10 cellular contexts compared by ENCODE assay signal in the genomic region with DNA sequence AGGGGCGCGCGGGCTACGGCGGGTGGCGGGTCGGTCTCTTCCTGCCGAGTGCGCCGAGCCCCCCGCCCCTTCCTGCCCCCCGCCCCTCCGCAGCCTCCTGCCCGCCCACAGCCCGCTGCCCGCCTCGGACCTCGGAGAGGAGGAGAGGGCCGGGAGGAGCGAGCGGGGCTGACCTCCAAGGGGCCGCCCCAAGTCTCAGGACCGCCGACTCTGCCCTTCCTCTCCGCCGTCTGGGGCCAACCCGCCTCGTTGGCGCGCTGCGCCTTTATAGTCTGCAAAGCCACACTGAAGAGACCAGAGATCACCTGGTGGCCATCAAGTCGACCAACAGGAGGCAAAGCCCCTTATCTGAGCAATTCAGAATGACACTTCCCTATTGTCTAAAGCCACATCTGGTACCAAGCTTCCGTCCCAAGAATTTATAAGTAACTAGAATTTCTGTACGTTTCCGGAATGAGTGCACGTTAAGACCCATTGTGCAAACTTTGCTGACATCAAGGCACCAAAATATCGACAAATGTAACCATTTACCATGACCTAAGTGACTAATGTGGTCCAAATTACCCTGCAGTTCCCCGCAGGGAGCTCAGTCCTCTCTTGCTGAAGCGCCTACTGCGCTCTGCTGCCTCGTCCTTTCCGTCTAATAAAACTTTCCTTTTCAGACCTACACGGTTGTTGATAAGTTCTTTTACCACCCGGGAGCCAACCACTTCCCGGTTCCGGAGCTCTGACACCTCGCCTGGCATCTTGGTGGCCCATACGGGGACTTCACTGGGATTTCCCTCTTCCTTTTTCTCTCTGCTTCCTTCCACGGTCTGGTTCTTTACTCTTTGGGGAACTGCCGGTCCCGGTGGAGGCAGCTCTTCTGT. TPM values are rescaled to one million over a fixed set of nuclear protein-coding genes. Genes with fewer than 3 reads are reported as not detected.
A peak's percentile ranks its signal among the peaks of the same experiment; 100 is the strongest.
DNase-seq lines count a peak whose midpoint lies in the region; ATAC-seq, FAIRE-seq and TF ChIP-seq lines count a peak whose summit lies in the region.
"Had no signal": no experiment of that assay in that cellular context is flagged by ENCODE, and none has a peak within 500 bp of the region (broad histone marks: within the 10 kb centered on the region; RNA-seq: fewer than 3 reads in every experiment).

Gene CPXM1 (minus strand): TSS at position 38 of the 869 bp plus-strand sequence. CDS start 55 bp downstream, outside the sequence.

- H3K27me3 ChIP-seq in heart left ventricle (peaks cover 27 to 98% (median 80%) of the 10 kb centered on the region in 9 donors), hepatocyte (peaks cover 61% of the 10 kb centered on the region), spleen (replicated peaks in 1 of 7) (peaks cover 0 to 100% (median 51%) of the 10 kb centered on the region in 7 donors)

- TF ChIP-seq POLR2A in heart left ventricle (IDR thresholded peaks at IDR 0.05): no peak
- TF ChIP-seq POLR2A in spleen (IDR thresholded peaks at IDR 0.05): no peak

- TF ChIP-seq CTCF in heart left ventricle (IDR thresholded peaks at IDR 0.05): no peak
- no peak for TF ChIP-seq CTCF in WTC11 (IDR thresholded peaks at IDR 0.05)
- no peak for TF ChIP-seq CTCF in hepatocyte (IDR thresholded peaks at IDR 0.05; ENCODE audit: poor library complexity)
- TF ChIP-seq CTCF in spleen (IDR thresholded peaks at IDR 0.05 in 8 of 11, conservative IDR thresholded peaks at IDR 0.05 in 3 of 11): no peak

- CTCF ChIA-PET in WTC11 (lab: Charles Lee): interaction anchor here (0.6 to 4.5 kb wide), 12 partner anchors 16 to 134 kb away, joined by 3 to 24 read pairs (median 4); partner anchors contain the start of gene TMEM239

- H3K4me1 ChIP-seq in heart left ventricle (peaks cover 0 to 26% (median 0%) of the 10 kb centered on the region in 12 donors), hepatocyte (ENCODE audit: insufficient read depth) (peaks cover 3% of the 10 kb centered on the region), spleen (peaks cover 3 to 33% (median 26%) of the 10 kb centered on the region in 6 donors)

- H3K9me3 Mint-ChIP-seq in WTC11: no peaks in the 10 kb centered on the region

- no peaks in the 10 kb centered on the region for H4K20me1 ChIP-seq in hepatocyte (ENCODE audit: insufficient read depth, poor library complexity, severe bottlenecking)

- WGBS in heart left ventricle, 4 donors: 1 to 3% (median 2%) methylated on average over 23 to 51 of the region's 51 CpGs
- 3% methylated on average over 30 of the region's 51 CpGs for WGBS in hepatocyte (ENCODE audit: low lambda C conversion rate, missing lambda C conversion rate)
- WGBS in spleen, 5 donors: 1 to 6% (median 1%) methylated on average over 28 to 51 of the region's 51 CpGs

- H3K27me3 Mint-ChIP-seq in WTC11 (ENCODE audit: low read depth): peaks cover 58% of the 10 kb centered on the region

- peaks cover 15% of the 10 kb centered on the region for H3K36me3 Mint-ChIP-seq in WTC11

- no peaks in the 10 kb centered on the region for H3K79me2 ChIP-seq in hepatocyte

- H3K4me2 ChIP-seq in hepatocyte: peak within 1 kb of the TSS; percentile 81

- FAIRE-seq in HTR-8/SVneo (lab: Jason Lieb, UNC): peak; percentile 72

- POLR2A ChIA-PET in WTC11 (lab: Charles Lee): no interaction called here

- peaks cover 0 to 5% (median 0%) of the 10 kb centered on the region in 12 donors for H3K9me3 ChIP-seq in heart left ventricle
- H3K9me3 ChIP-seq in hepatocyte (ENCODE audit: low read depth): no peaks in the 10 kb centered on the region
- no peaks in the 10 kb centered on the region for H3K9me3 ChIP-seq in spleen

- H3K4me3 Mint-ChIP-seq in WTC11: peak within 1 kb of the TSS; percentile 95

- H3K9me2 ChIP-seq in hepatocyte (replicated peaks; ENCODE audit: insufficient read depth): no peaks in the 10 kb centered on the region

- H3K4me3 ChIP-seq in heart left ventricle: peak within 1 kb of the TSS in 10 of 12 donors; percentile 3 to 50 (median 33)
- H3K4me3 ChIP-seq in hepatocyte: peak within 1 kb of the TSS; percentile 55
- peak within 1 kb of the TSS in 7 of 8 donors; percentile 25 to 65 (median 34) for H3K4me3 ChIP-seq in spleen

- intact Hi-C loops in heart left ventricle (cut with DNase I): no loop called here
- intact Hi-C loops in cardiac septum (cut with DNase I): no loop called here
- intact Hi-C loops in spleen (cut with DNase I; ENCODE audit: low total_unique reads): no loop called here

- peak in 1 of 4 donors; percentile 38 for ATAC-seq in heart left ventricle
- peak; percentile 78 for ATAC-seq in WTC11
- ATAC-seq in HG02885 (IDR thresholded peaks at IDR 0.05; ENCODE audit: poor library complexity, unreplicated experiment): no peak
- ATAC-seq: HCT116 had no signal

- peak within 1 kb of the TSS; percentile 94 for H2AFZ ChIP-seq in hepatocyte

- H3K36me3 ChIP-seq in heart left ventricle (no peaks in the 10 kb centered on the region), hepatocyte (replicated peaks; ENCODE audit: insufficient read depth, low read depth) (no peaks in the 10 kb centered on the region), spleen (no peaks in the 10 kb centered on the region)

- H3K27ac ChIP-seq in heart left ventricle (no peak within 1 kb of the TSS), hepatocyte (peak within 1 kb of the TSS; percentile 89), spleen (no peak within 1 kb of the TSS)
- H3K27ac ChIP-seq: epithelial cell of prostate had no signal

- H3K4me1 Mint-ChIP-seq in WTC11: peaks cover 31% of the 10 kb centered on the region

- H3K27ac Mint-ChIP-seq in WTC11: peak within 1 kb of the TSS; percentile 75

- DNase-seq in heart left ventricle (no peak), cardiac septum (ENCODE audit: low spot score) (no peak), HTR-8/SVneo (ENCODE audit: insufficient read length, low spot score) (peak; percentile 62), WTC11 (ENCODE audit: low spot score) (peak; percentile 77), hepatocyte (ENCODE audit: low spot score) (peak; percentile 55), spleen (no peak), cortex of kidney (lab: John Stamatoyannopoulos, UW) (no peak)

TF ChIP-seq in WTC11, 78 proteins besides CTCF, POLR2A, EP300 and RAD21 (continues in another document):
- TF ChIP-seq TEAD1 (CRISPR knock-in tag; IDR thresholded peaks at IDR 0.05) (no peak), PRRX2 (CRISPR knock-in tag; IDR thresholded peaks at IDR 0.05) (no peak), TP53 (CRISPR knock-in tag; IDR thresholded peaks at IDR 0.05) (0 out of 2 replicates have a peak, but pooled peaks have one; percentile 7), SP1 (CRISPR knock-in tag; conservative IDR thresholded peaks at IDR 0.05) (peak; percentile 68), PREB (CRISPR knock-in tag; IDR thresholded peaks at IDR 0.05; ENCODE audit: borderline replicate concordance) (no peak)
- TF ChIP-seq, protein P1, sequence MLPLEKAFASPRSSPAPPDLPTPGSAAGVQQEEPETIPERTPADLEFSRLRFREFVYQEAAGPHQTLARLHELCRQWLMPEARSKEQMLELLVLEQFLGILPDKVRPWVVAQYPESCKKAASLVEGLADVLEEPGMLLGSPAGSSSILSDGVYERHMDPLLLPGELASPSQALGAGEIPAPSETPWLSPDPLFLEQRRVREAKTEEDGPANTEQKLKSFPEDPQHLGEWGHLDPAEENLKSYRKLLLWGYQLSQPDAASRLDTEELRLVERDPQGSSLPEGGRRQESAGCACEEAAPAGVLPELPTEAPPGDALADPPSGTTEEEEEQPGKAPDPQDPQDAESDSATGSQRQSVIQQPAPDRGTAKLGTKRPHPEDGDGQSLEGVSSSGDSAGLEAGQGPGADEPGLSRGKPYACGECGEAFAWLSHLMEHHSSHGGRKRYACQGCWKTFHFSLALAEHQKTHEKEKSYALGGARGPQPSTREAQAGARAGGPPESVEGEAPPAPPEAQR (CRISPR knock-in tag; IDR thresholded peaks at IDR 0.05): no peak
- TF ChIP-seq, protein P2, sequence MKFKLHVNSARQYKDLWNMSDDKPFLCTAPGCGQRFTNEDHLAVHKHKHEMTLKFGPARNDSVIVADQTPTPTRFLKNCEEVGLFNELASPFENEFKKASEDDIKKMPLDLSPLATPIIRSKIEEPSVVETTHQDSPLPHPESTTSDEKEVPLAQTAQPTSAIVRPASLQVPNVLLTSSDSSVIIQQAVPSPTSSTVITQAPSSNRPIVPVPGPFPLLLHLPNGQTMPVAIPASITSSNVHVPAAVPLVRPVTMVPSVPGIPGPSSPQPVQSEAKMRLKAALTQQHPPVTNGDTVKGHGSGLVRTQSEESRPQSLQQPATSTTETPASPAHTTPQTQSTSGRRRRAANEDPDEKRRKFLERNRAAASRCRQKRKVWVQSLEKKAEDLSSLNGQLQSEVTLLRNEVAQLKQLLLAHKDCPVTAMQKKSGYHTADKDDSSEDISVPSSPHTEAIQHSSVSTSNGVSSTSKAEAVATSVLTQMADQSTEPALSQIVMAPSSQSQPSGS (CRISPR knock-in tag; IDR thresholded peaks at IDR 0.05; ENCODE audit: borderline replicate concordance, low read depth): no peak

RNA-seq across cellular contexts. Expression of gene CPXM1, which starts in this region (rescaled TPM):
- total RNA-seq in heart left ventricle (10 to 100 TPM in 2 of 9 donors, 1 to 10 TPM in 2, under 1 TPM in 5; 0.42 to 21.5 (median 0.72) TPM), cardiac septum (0.19 TPM), WTC11 (2021) (51.2 to 57.1 TPM (median 54.6 TPM) in 3 replicates), hepatocyte (47.9 and 57.8 TPM in 2 replicates), spleen (1 to 10 TPM in 2 of 7 donors, under 1 TPM in 5; 0.23 to 1.9 (median 0.44) TPM)
- polyA plus RNA-seq in heart left ventricle (1 to 10 TPM in 1 of 2 donors, under 1 TPM in 1; 0.27 to 3.9 TPM), hepatocyte (66.3 and 82.5 TPM in 2 replicates), spleen (1 to 10 TPM in 1 of 3 donors, under 1 TPM in 2; 0.41 to 2.9 (median 0.64) TPM)

Comparison
In these comparisons a context has a peak if more than half of its experiments do, and no peak if none do; other contexts are left out.
1. RNA of gene CPXM1 (polyA plus RNA-seq): 66.3 to 82.5 TPM in hepatocyte; 0.27 to 3.9 TPM in heart left ventricle and 0.41 to 2.9 TPM in spleen; every median in the first group is over 10 times any median in the second.
2. DNase-seq: peak in HTR-8/SVneo (single experiment), WTC11 (single experiment) and hepatocyte (single experiment); none in heart left ventricle (0 of 5), cardiac septum (single experiment), spleen (single experiment) and cortex of kidney (single experiment).
3. Peak in every context shown above with its lines, with median percentiles within 50 percentile points of each other: H3K4me3 ChIP-seq.